10 cellular contexts compared by ENCODE assay signal in the genomic region with DNA sequence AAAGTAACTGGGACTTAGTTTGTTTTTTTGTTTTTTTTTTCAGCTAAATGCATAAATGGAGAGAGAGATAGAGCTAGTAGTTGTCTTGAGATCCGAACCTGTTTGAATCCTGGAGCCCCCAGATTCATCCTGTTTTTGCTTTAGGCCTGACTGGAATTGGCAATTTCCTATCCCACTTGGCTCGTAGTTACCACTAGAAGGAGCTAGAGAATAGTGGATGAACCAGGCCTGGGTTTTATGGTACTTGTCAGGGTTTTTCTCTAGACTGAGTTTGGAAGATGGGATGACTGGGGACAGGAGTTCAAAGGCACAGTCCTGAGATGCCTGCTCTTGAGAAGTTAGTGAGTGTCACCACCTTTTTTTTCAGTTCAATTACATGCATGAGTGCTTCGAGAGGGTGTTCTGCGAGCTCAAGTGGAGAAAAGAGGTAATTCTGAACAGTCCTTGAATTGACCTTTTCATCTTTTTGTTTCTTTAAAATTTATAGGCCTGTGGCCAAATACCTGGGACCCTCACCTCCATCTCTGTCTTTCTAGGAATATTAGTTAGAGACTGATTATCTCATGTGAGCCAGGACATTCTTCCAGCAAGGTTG. TPM values are rescaled to one million over a fixed set of nuclear protein-coding genes. Genes with fewer than 3 reads are reported as not detected.
DNase-seq lines count a peak whose midpoint lies in the region; ATAC-seq and TF ChIP-seq lines count a peak whose summit lies in the region.
"Had no signal": no experiment of that assay in that cellular context is flagged by ENCODE, and none has a peak within 500 bp of the region (broad histone marks: within the 10 kb centered on the region; RNA-seq: fewer than 3 reads in every experiment).

No MANE protein-coding gene starts in this region.

- peak; percentile 85 for TF ChIP-seq CTCF in LNCaP clone FGC (IDR thresholded peaks at IDR 0.05; ENCODE audit: control insufficient read depth, extremely low read depth, insufficient read depth)
- TF ChIP-seq CTCF in left ventricle myocardium inferior (IDR thresholded peaks at IDR 0.05; ENCODE audit: borderline replicate concordance) = peak; percentile 61

- peaks cover 54% of the 10 kb centered on the region for H3K36me3 ChIP-seq in left ventricle myocardium inferior

- intact Hi-C loops in left ventricle myocardium inferior (cut with micrococcal nuclease) = no loop called here

- H3K4me1 Mint-ChIP-seq in T-cell = peaks cover 0 to 3% (median 1%) of the 10 kb centered on the region in 3 donors

- H3K4me3 Mint-ChIP-seq in T-cell = no peak overlapping the region
- H3K4me3 Mint-ChIP-seq: IgD-negative memory B cell had no signal

- peaks cover 19% of the 10 kb centered on the region for H3K4me1 ChIP-seq in left ventricle myocardium inferior

- peaks cover 59% of the 10 kb centered on the region for H3K36me3 Mint-ChIP-seq in T-cell

- no peaks in the 10 kb centered on the region for H3K27me3 ChIP-seq in left ventricle myocardium inferior (ENCODE audit: low read depth)

- DNase-seq in DMS153 treated with DMSO at 0.1 percent for 48 hours (lab: John Stamatoyannopoulos, UW; ENCODE audit: unreplicated experiment) = peak; percentile 66
- no peak for DNase-seq in LNCaP clone FGC (ENCODE audit: low read depth)
- DNase-seq in T-cell = no peak
- DNase-seq in left ventricle myocardium inferior = no peak
- no peak for DNase-seq in OCI-M2 (lab: John Stamatoyannopoulos, UW; ENCODE audit: unreplicated experiment)

- POLR2A ChIA-PET in T-cell (lab: Charles Lee) = no interaction called here

- no peaks in the 10 kb centered on the region for H3K9me3 Mint-ChIP-seq in T-cell
- H3K9me3 Mint-ChIP-seq: IgD-negative memory B cell had no signal

- no peaks in the 10 kb centered on the region for H3K27me3 Mint-ChIP-seq in T-cell
- H3K27me3 Mint-ChIP-seq: IgD-negative memory B cell had no signal

- no peak overlapping the region for H3K27ac ChIP-seq in left ventricle myocardium inferior (replicated peaks)

- H3K4me3 ChIP-seq in LNCaP clone FGC (ENCODE audit: low read depth, low read length) (no peak overlapping the region), left ventricle myocardium inferior (no peak overlapping the region)

- ATAC-seq in T-cell (replicated peaks in 1 of 4) (no peak), GM18520 (IDR thresholded peaks at IDR 0.05; ENCODE audit: unreplicated experiment) (no peak), HG03469 (IDR thresholded peaks at IDR 0.05; ENCODE audit: unreplicated experiment) (no peak), HG02885 (IDR thresholded peaks at IDR 0.05; ENCODE audit: poor library complexity, unreplicated experiment) (no peak)

- CTCF ChIA-PET in T-cell (lab: Charles Lee) = interaction anchor here in 1 of 2 donors (0.7 to 1.1 kb wide), 3 partner anchors 141 to 168 kb away, joined by 3 read pairs; no protein-coding TSS in a partner anchor

- H3K27ac Mint-ChIP-seq in T-cell = peak overlapping the region; percentile 23 to 44
- H3K27ac Mint-ChIP-seq: IgD-negative memory B cell had no signal

- H3K9me3 ChIP-seq in left ventricle myocardium inferior (replicated peaks) = no peaks in the 10 kb centered on the region

RNA-seq across cellular contexts. Expression of gene CELF3, which starts 23.4 kb away (rescaled TPM):
- not detected for total RNA-seq in T-cell
- not detected for total RNA-seq in left ventricle myocardium inferior

RNA-seq across cellular contexts. Expression of gene RIIAD1, which starts 28.2 kb away (rescaled TPM):
- total RNA-seq in T-cell (not detected), left ventricle myocardium inferior (5.6 TPM)
- total RNA-seq: urinary bladder had no signal
